ENCODE assay signal across 9 cellular contexts in genomic region chr10:122126763-122127659, GRCh38.
DNase-seq lines count a peak whose midpoint lies in the region; ATAC-seq and TF ChIP-seq lines count a peak whose summit lies in the region.
"Had no signal": no experiment of that assay in that cellular context is flagged by ENCODE, and none has a peak within 500 bp of the region (broad histone marks: within the 10 kb centered on the region; RNA-seq: fewer than 3 reads in every experiment).

No MANE protein-coding gene starts in this region.

- peak; percentile 57 for DNase-seq in ELF-1 (ENCODE audit: low read depth, low spot score)
- DNase-seq in glomerular endothelial cell (ENCODE audit: extremely low read depth, low read depth, low spot score), result peak; percentile 67
- DNase-seq in renal cortical epithelial cell (ENCODE audit: low read depth), result peak; percentile 93
- no peak for DNase-seq in DMS79 (lab: John Stamatoyannopoulos, UW)
- DNase-seq in activated CD8-positive, alpha-beta memory T cell treated with anti-CD3 and anti-CD28 coated beads for 24 hours, result no peak
- no peak for DNase-seq in NCI-H1092 treated with DMSO at 0.1 percent for 48 hours (lab: John Stamatoyannopoulos, UW)
- DNase-seq: activated CD4-positive, CD25-positive, alpha-beta regulatory T cell treated with anti-CD3 and anti-CD28 coated beads, Interleukin-2, amount 50 U/mL, for 72 hours had no signal

- peak; percentile 95 for ATAC-seq in SK-N-SH treated with all-trans-retinoic acid at 6 μM for 48 hours
- ATAC-seq in GM18502 (IDR thresholded peaks at IDR 0.05; ENCODE audit: poor library complexity, unreplicated experiment), result no peak

TF ChIP-seq in SK-N-SH treated with all-trans-retinoic acid at 6 μM for 48 hours, 23 proteins besides CTCF, POLR2A, EP300 and RAD21:
- no peak for TF ChIP-seq ZNF70 (CRISPR knock-in tag; IDR thresholded peaks at IDR 0.05)
- no peak for TF ChIP-seq ARNTL (CRISPR knock-in tag; IDR thresholded peaks at IDR 0.05; ENCODE audit: borderline replicate concordance, low read depth)
- TF ChIP-seq PPARA (CRISPR knock-in tag; IDR thresholded peaks at IDR 0.05; ENCODE audit: borderline replicate concordance), result no peak
- TF ChIP-seq ZNF8 (CRISPR knock-in tag; IDR thresholded peaks at IDR 0.05), result no peak
- TF ChIP-seq POU6F1 (CRISPR knock-in tag; IDR thresholded peaks at IDR 0.05; ENCODE audit: borderline replicate concordance, low read depth), result no peak
- no peak for TF ChIP-seq ZC3H10 (CRISPR knock-in tag; IDR thresholded peaks at IDR 0.05)
- TF ChIP-seq ESRRG (CRISPR knock-in tag; IDR thresholded peaks at IDR 0.05), result no peak
- no peak for TF ChIP-seq ZFP3 (CRISPR knock-in tag; IDR thresholded peaks at IDR 0.05)

Comparison
In these comparisons a context has a peak if more than half of its experiments do, and no peak if none do; other contexts are left out.
1. DNase-seq: peak in ELF-1 (single experiment), glomerular endothelial cell (single experiment) and renal cortical epithelial cell (single experiment); none in DMS79 (single experiment), activated CD8-positive, alpha-beta memory T cell treated with anti-CD3 and anti-CD28 coated beads for 24 hours (single experiment) and NCI-H1092 treated with DMSO at 0.1 percent for 48 hours (single experiment).